ENCODE assay signal across 9 cellular contexts in genomic region chr9:106286249-106286648, GRCh38.
DNase-seq lines count a peak whose midpoint lies in the region; ATAC-seq, FAIRE-seq and TF ChIP-seq lines count a peak whose summit lies in the region.
"Had no signal": no experiment of that assay in that cellular context is flagged by ENCODE, and none has a peak within 500 bp of the region (broad histone marks: within the 10 kb centered on the region; RNA-seq: fewer than 3 reads in every experiment).

No MANE protein-coding gene starts in this region.

- H3K9me3 ChIP-seq in BE2C (no peaks in the 10 kb centered on the region), keratinocyte (ENCODE audit: control insufficient read depth, low read depth, low read length) (no peaks in the 10 kb centered on the region)

- no peak overlapping the region for H3K9ac ChIP-seq in keratinocyte (ENCODE audit: control insufficient read depth, extremely low read depth, insufficient read depth, low read length)

- no peaks in the 10 kb centered on the region for H3K27me3 Mint-ChIP-seq in activated T-cell treated with anti-CD3 and anti-CD28 coated beads, Interleukin-2, amount 50 U/mL, for 4 hours (ENCODE audit: low read depth)
- H3K27me3 Mint-ChIP-seq: activated naive CD8-positive, alpha-beta T cell treated with anti-CD3 and anti-CD28 coated beads, Interleukin-2, amount 10 ng/mL, durations not matched to agents 7 days and 5 days had no signal

- H3K27ac ChIP-seq in keratinocyte (ENCODE audit: control insufficient read depth, insufficient read depth, low read length) = no peak overlapping the region

- H4K20me1 ChIP-seq in keratinocyte (ENCODE audit: control insufficient read depth, extremely low read depth, insufficient read depth, low read length) = no peaks in the 10 kb centered on the region

- H3K36me3 Mint-ChIP-seq in activated T-cell treated with anti-CD3 and anti-CD28 coated beads, Interleukin-2, amount 50 U/mL, for 4 hours (ENCODE audit: insufficient read depth) = no peaks in the 10 kb centered on the region
- H3K36me3 Mint-ChIP-seq: activated naive CD8-positive, alpha-beta T cell treated with anti-CD3 and anti-CD28 coated beads, Interleukin-2, amount 10 ng/mL, durations not matched to agents 7 days and 5 days had no signal

- H3K4me2 ChIP-seq in keratinocyte (ENCODE audit: control insufficient read depth, extremely low read depth, insufficient read depth, low read depth, low read length) = no peak overlapping the region

- dilution Hi-C loops in keratinocyte (cut with MboI; ENCODE audit: extremely low pct_ligation_motif_present, low sequenced_read_pairs) = no loop called here

- TF ChIP-seq CTCF in BE2C (IDR thresholded peaks at IDR 0.05; ENCODE audit: low read depth, low read length) (peak; percentile 75), keratinocyte (optimal IDR thresholded peaks at IDR 0.05 in 1 of 3, IDR thresholded peaks at IDR 0.05 in 1 of 3, conservative IDR thresholded peaks at IDR 0.05 in 1 of 3; ENCODE audit: extremely low read depth in 1 of 3, insufficient read depth in 2 of 3, low read length in 3 of 3) (peak; percentile 24 to 31 (median 26))

- H3K4me1 Mint-ChIP-seq in activated T-cell treated with anti-CD3 and anti-CD28 coated beads, Interleukin-2, amount 50 U/mL, for 4 hours (ENCODE audit: low read depth) = no peaks in the 10 kb centered on the region
- H3K4me1 Mint-ChIP-seq: activated naive CD8-positive, alpha-beta T cell treated with anti-CD3 and anti-CD28 coated beads, Interleukin-2, amount 10 ng/mL, durations not matched to agents 7 days and 5 days had no signal

- H3K4me3 Mint-ChIP-seq in activated T-cell treated with anti-CD3 and anti-CD28 coated beads, Interleukin-2, amount 50 U/mL, for 4 hours = no peak overlapping the region
- H3K4me3 Mint-ChIP-seq: activated naive CD8-positive, alpha-beta T cell treated with anti-CD3 and anti-CD28 coated beads, Interleukin-2, amount 10 ng/mL, durations not matched to agents 7 days and 5 days had no signal

- DNase-seq in BE2C (peak; percentile 45), HPDE6-E6E7 (ENCODE audit: extremely low spot score) (peak; percentile 14), SK-MEL-5 (ENCODE audit: low read depth, low spot score) (peak; percentile 89), keratinocyte (ENCODE audit: low read depth, low spot score) (no peak)
- DNase-seq in activated T-cell treated with anti-CD3 and anti-CD28 coated beads, Interleukin-2, amount 50 U/mL, for 4 hours = no peak
- DNase-seq: activated naive CD8-positive, alpha-beta T cell treated with anti-CD3 and anti-CD28 coated beads, Interleukin-2, amount 10 ng/mL, durations not matched to agents 7 days and 5 days had no signal

- FAIRE-seq in keratinocyte (lab: Jason Lieb, UNC) = no peak

- no peak overlapping the region for H2AFZ ChIP-seq in keratinocyte (ENCODE audit: control insufficient read depth, low read length)

- ATAC-seq in HG03342 (IDR thresholded peaks at IDR 0.05; ENCODE audit: unreplicated experiment) = no peak
- no peak for ATAC-seq in HG02840 (IDR thresholded peaks at IDR 0.05; ENCODE audit: low FRiP score, unreplicated experiment)
- no peak for ATAC-seq in activated T-cell treated with anti-CD3 and anti-CD28 coated beads, Interleukin-2, amount 50 U/mL, for 4 hours
- ATAC-seq in GM18907 (IDR thresholded peaks at IDR 0.05; ENCODE audit: unreplicated experiment) = no peak

- H3K27me3 ChIP-seq in BE2C = no peaks in the 10 kb centered on the region
- no peaks in the 10 kb centered on the region for H3K27me3 ChIP-seq in keratinocyte (ENCODE audit: control insufficient read depth, extremely low read depth, insufficient read depth, low read length)

- peaks cover 21% of the 10 kb centered on the region for H3K9me3 Mint-ChIP-seq in activated T-cell treated with anti-CD3 and anti-CD28 coated beads, Interleukin-2, amount 50 U/mL, for 4 hours

- no peaks in the 10 kb centered on the region for H3K36me3 ChIP-seq in BE2C
- H3K36me3 ChIP-seq in keratinocyte (ENCODE audit: control insufficient read depth in 2 of 2, extremely low read depth in 1 of 2, insufficient read depth in 2 of 2, low read length in 2 of 2) = no peaks in the 10 kb centered on the region

- H3K4me3 ChIP-seq in BE2C (ENCODE audit: low read depth, low read length) (no peak overlapping the region; the same call in 1 of the 2 replicates), keratinocyte (ENCODE audit: control insufficient read depth in 2 of 3, extremely low read depth in 1 of 3, insufficient read depth in 2 of 3, low read depth in 1 of 3, low read length in 3 of 3) (no peak overlapping the region)

- in situ Hi-C loops in SK-MEL-5 (cut with HindIII; ENCODE audit: low pct_unique_long_range_greater_than_20kb, low sequenced_read_pairs) = no loop called here

- no peaks in the 10 kb centered on the region for H3K79me2 ChIP-seq in keratinocyte (ENCODE audit: control insufficient read depth, insufficient read depth, low read length)

- H3K4me1 ChIP-seq in BE2C (peaks cover 19% of the 10 kb centered on the region), keratinocyte (ENCODE audit: control insufficient read depth, extremely low read depth, insufficient read depth, low read length) (no peaks in the 10 kb centered on the region)

- H3K9me1 ChIP-seq in keratinocyte (ENCODE audit: control insufficient read depth, extremely low read depth, insufficient read depth, low read length) = no peaks in the 10 kb centered on the region

Comparison
In these comparisons a context has a peak if more than half of its experiments do, and no peak if none do; other contexts are left out.
1. DNase-seq: peak in BE2C (single experiment), HPDE6-E6E7 (single experiment) and SK-MEL-5 (single experiment); none in keratinocyte (single experiment) and activated T-cell treated with anti-CD3 and anti-CD28 coated beads, Interleukin-2, amount 50 U/mL, for 4 hours (single experiment).